In genomic region chr17:11950771-11951519, GRCh38 we compare ENCODE assay signal across 20 cellular contexts.
"Had no signal": no experiment of that assay in that cellular context is flagged by ENCODE, and none has a peak within 500 bp of the region (broad histone marks: within the 10 kb centered on the region; RNA-seq: fewer than 3 reads in every experiment).

No MANE protein-coding gene starts in this region.

- FAIRE-seq: endothelial cell of umbilical vein had no signal

- H3K4me1 ChIP-seq: colonic mucosa, prostate gland, testis, upper lobe of right lung had no signal

- ATAC-seq: activated CD8-positive, alpha-beta T cell treated with anti-CD3 and anti-CD28 coated beads for 36 hours; activated T-cell treated with anti-CD3 and anti-CD28 coated beads, Interleukin-2, amount 50 U/mL, for 72 hours; mucosa of descending colon; natural killer cell treated with Interleukin-12 subunit alpha and Interleukin-12 subunit beta and Interleukin-15 and Interleukin-18, amount 100 ng/mL, for 72 hours; T-cell; upper lobe of right lung had no signal

- H3K4me3 ChIP-seq: colonic mucosa, mucosa of descending colon, prostate gland, testis, upper lobe of right lung had no signal

- H3K27ac ChIP-seq: colonic mucosa, prostate gland, testis, upper lobe of right lung had no signal

- H3K9me3 ChIP-seq: prostate gland, testis, upper lobe of right lung had no signal

- H3K27me3 ChIP-seq: colonic mucosa, testis, upper lobe of right lung had no signal

- H3K36me3 ChIP-seq: colonic mucosa, prostate gland, upper lobe of right lung had no signal

- DNase-seq: activated CD4-positive, alpha-beta T cell treated with anti-CD3 and anti-CD28 coated beads for 4 hours; activated CD8-positive, alpha-beta memory T cell treated with anti-CD3 and anti-CD28 coated beads, Interleukin-2, amount 50 U/mL, for 4 hours; activated CD8-positive, alpha-beta T cell treated with anti-CD3 and anti-CD28 coated beads for 36 hours; activated gamma-delta T cell treated with Interleukin-2 at 50 U/mL for 16 hours; activated naive CD8-positive, alpha-beta T cell treated with anti-CD3 and anti-CD28 coated beads, Interleukin-2, amount 10 ng/mL, durations not matched to agents 7 days and 5 days; activated T-cell treated with anti-CD3 and anti-CD28 coated beads, Interleukin-2, amount 50 U/mL, for 72 hours; aorta; caudate nucleus; colonic mucosa; effector CD4-positive, alpha-beta T cell; glutamatergic neuron; mucosa of descending colon; nucleus accumbens; stimulated activated CD4-positive, alpha-beta T cell treated with anti-CD3 and anti-CD28 coated beads, Interleukin-4, amount 100 ng/mL, for 1 hour; T-cell; testis; upper lobe of right lung had no signal
